ENCODE assay signal across 8 cellular contexts in genomic region chr1:110235839-110236682, GRCh38. TPM values are rescaled to one million over a fixed set of nuclear protein-coding genes. Genes with fewer than 3 reads are reported as not detected.
A peak's percentile ranks its signal among the peaks of the same experiment; 100 is the strongest.
DNase-seq lines count a peak whose midpoint lies in the region; ATAC-seq, FAIRE-seq and TF ChIP-seq lines count a peak whose summit lies in the region.

No MANE protein-coding gene starts in this region.

- peak; percentile 73 for DNase-seq in SKM-1 treated with dmso at 0.1 percent for 144 hours (lab: John Stamatoyannopoulos, UW; ENCODE audit: unreplicated experiment)
- DNase-seq in fibroblast of the aortic adventitia (ENCODE audit: low read depth), result peak; percentile 82
- DNase-seq in stimulated activated naive B cell treated with anti-CD40 and anti-IgM and Interleukin-4, amounts not matched to agents 10 μg/mL and 1 μg/mL and 100 μg/mL, for 72 hours, result no peak
- DNase-seq in GM19239 (ENCODE audit: insufficient read length, low spot score), result no peak
- DNase-seq in Peyer's patch, result no peak
- no peak for DNase-seq in anterior cingulate cortex (lab: John Stamatoyannopoulos, UW)

- H3K9me3 Mint-ChIP-seq in stimulated activated naive B cell treated with anti-CD40 and anti-IgM and Interleukin-4, amounts not matched to agents 10 μg/mL and 1 μg/mL and 100 μg/mL, for 72 hours, result no peaks in the 10 kb centered on the region

- H3K27me3 ChIP-seq in ACC112 (ENCODE audit: insufficient read depth, low read length) (no peaks in the 10 kb centered on the region), Peyer's patch (no peaks in the 10 kb centered on the region)

- ATAC-seq in GM21529 (IDR thresholded peaks at IDR 0.05; ENCODE audit: unreplicated experiment), result peak; percentile 47
- peak; percentile 84 to 85 for ATAC-seq in stimulated activated naive B cell treated with anti-CD40 and anti-IgM and Interleukin-4, amounts not matched to agents 10 μg/mL and 1 μg/mL and 100 μg/mL, for 72 hours (replicated peaks)

- TF ChIP-seq CTCF in fibroblast of the aortic adventitia (IDR thresholded peaks at IDR 0.05; ENCODE audit: insufficient read depth, low read length), result no peak
- TF ChIP-seq CTCF in Peyer's patch (IDR thresholded peaks at IDR 0.05), result no peak

- H3K27ac Mint-ChIP-seq in stimulated activated naive B cell treated with anti-CD40 and anti-IgM and Interleukin-4, amounts not matched to agents 10 μg/mL and 1 μg/mL and 100 μg/mL, for 72 hours, result peak overlapping the region; percentile 80

- no peaks in the 10 kb centered on the region for H3K27me3 Mint-ChIP-seq in stimulated activated naive B cell treated with anti-CD40 and anti-IgM and Interleukin-4, amounts not matched to agents 10 μg/mL and 1 μg/mL and 100 μg/mL, for 72 hours

- H3K4me3 ChIP-seq in ACC112 (ENCODE audit: low read depth, low read length) (no peak overlapping the region), fibroblast of the aortic adventitia (ENCODE audit: low read depth, low read length) (no peak overlapping the region), Peyer's patch (no peak overlapping the region)

- H3K4me1 ChIP-seq in ACC112 (ENCODE audit: control insufficient read depth, insufficient read depth, low read length, unreplicated experiment) (peaks cover 25% of the 10 kb centered on the region), Peyer's patch (peaks cover 0 to 12% (median 0%) of the 10 kb centered on the region in 4 donors)

- peaks cover 6 to 13% of the 10 kb centered on the region in 2 donors for H3K36me3 Mint-ChIP-seq in stimulated activated naive B cell treated with anti-CD40 and anti-IgM and Interleukin-4, amounts not matched to agents 10 μg/mL and 1 μg/mL and 100 μg/mL, for 72 hours

- peak overlapping the region in 1 of 2 donors; percentile 26 for H3K4me3 Mint-ChIP-seq in stimulated activated naive B cell treated with anti-CD40 and anti-IgM and Interleukin-4, amounts not matched to agents 10 μg/mL and 1 μg/mL and 100 μg/mL, for 72 hours

- peak overlapping the region; percentile 71 for H3K27ac ChIP-seq in ACC112 (ENCODE audit: low read depth, low read length)
- H3K27ac ChIP-seq in Peyer's patch, result peak overlapping the region in 1 of 4 donors; percentile 27

- TF ChIP-seq POLR2A in Peyer's patch (IDR thresholded peaks at IDR 0.05), result no peak

- H3K9me3 ChIP-seq in Peyer's patch, result no peaks in the 10 kb centered on the region

- H2AFZ ChIP-seq in ACC112 (ENCODE audit: low read length, unreplicated experiment), result no peak overlapping the region

- no peak for FAIRE-seq in GM19239 (lab: Jason Lieb, UNC)

- peaks cover 22 to 65% of the 10 kb centered on the region in 2 donors for H3K4me1 Mint-ChIP-seq in stimulated activated naive B cell treated with anti-CD40 and anti-IgM and Interleukin-4, amounts not matched to agents 10 μg/mL and 1 μg/mL and 100 μg/mL, for 72 hours

- H3K36me3 ChIP-seq in ACC112 (ENCODE audit: insufficient read depth, low read length), result no peaks in the 10 kb centered on the region
- H3K36me3 ChIP-seq in Peyer's patch, result peaks cover 0 to 13% (median 0%) of the 10 kb centered on the region in 3 donors

- H3K79me2 ChIP-seq in ACC112 (ENCODE audit: control insufficient read depth, insufficient read depth, low read length, unreplicated experiment), result no peaks in the 10 kb centered on the region

RNA-seq across cellular contexts. Expression of gene KCNC4, which starts 25.9 kb away (rescaled TPM):
- 4.7 and 6.8 TPM in 2 replicates for total RNA-seq in fibroblast of the aortic adventitia (ENCODE audit: low replicate concordance)
- total RNA-seq in Peyer's patch, result 10 to 100 TPM in 2 of 4 donors, 1 to 10 TPM in 2; 6.1 to 18.0 (median 10.4) TPM

Comparison
In these comparisons a context has a peak if more than half of its experiments do, and no peak if none do; other contexts are left out.
1. DNase-seq: peak in SKM-1 treated with dmso at 0.1 percent for 144 hours (single experiment) and fibroblast of the aortic adventitia (single experiment); none in stimulated activated naive B cell treated with anti-CD40 and anti-IgM and Interleukin-4, amounts not matched to agents 10 μg/mL and 1 μg/mL and 100 μg/mL, for 72 hours (single experiment), GM19239 (single experiment), Peyer's patch (0 of 3) and anterior cingulate cortex (0 of 58).